Comparison of ENCODE assay signal across 10 cellular contexts in the genomic region with DNA sequence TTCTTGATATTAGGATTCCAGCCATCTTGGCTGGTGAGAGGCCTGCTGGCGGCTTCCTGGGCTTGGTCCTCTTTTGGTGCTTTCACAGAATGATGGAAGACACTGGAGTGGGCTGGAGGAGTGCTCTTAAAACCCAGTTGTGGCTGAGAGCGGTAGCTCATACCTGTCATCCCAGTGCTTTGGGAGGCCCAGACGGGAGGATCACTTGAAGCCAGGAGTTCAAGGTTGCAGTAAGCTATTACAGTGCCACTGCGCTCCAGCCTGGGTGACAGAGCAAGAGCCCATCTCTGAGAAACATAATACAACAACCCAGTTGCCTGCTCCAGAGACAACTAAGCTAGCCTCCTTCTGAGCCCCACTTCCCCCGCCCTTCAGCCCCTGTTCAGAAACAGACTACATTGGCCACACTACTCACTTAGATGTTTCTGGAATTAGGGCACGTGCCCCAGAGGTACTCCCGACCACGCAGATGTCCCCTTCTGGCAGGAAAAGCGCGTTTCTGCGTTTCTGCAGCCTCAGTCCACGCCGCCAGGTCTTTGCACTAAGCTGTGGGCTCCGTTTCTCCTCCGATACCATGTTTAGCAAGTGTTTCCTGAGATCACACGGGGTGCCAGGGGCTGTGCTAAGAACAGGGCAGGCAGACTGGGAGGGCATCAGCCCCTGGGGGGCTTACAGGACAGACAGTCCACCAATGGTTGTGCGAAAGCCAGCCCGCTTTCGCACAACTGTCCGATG. TPM values are rescaled to one million over a fixed set of nuclear protein-coding genes. Genes with fewer than 3 reads are reported as not detected.
DNase-seq lines count a peak whose midpoint lies in the region; ATAC-seq and TF ChIP-seq lines count a peak whose summit lies in the region.
"Had no signal": no experiment of that assay in that cellular context is flagged by ENCODE, and none has a peak within 500 bp of the region (broad histone marks: within the 10 kb centered on the region; RNA-seq: fewer than 3 reads in every experiment).

No MANE protein-coding gene starts in this region.

- H3K27ac ChIP-seq in SJCRH30, result no peak overlapping the region

- peak; percentile 61 to 68 for DNase-seq in AML-193 (lab: John Stamatoyannopoulos, UW)
- DNase-seq in nephron progenitor cell, result no peak
- no peak for DNase-seq in SJCRH30
- no peak for DNase-seq in retina
- DNase-seq: Caco-2; NK-92 treated with Interleukin-12 subunit alpha and Interleukin-12 subunit beta, amount 100 ng/mL, for 24 hours had no signal

- no peaks in the 10 kb centered on the region for H3K9me3 ChIP-seq in SJCRH30 (replicated peaks)
- H3K9me3 ChIP-seq: Caco-2 had no signal

- H3K27me3 ChIP-seq in SJCRH30, result peaks cover 25% of the 10 kb centered on the region

- H3K36me3 ChIP-seq in SJCRH30, result no peaks in the 10 kb centered on the region

- H3K36me3 Mint-ChIP-seq in activated T-helper 17 cell treated with anti-CD3 and anti-CD28 coated beads, Interleukin-2, amount 50 U/mL, for 72 hours (ENCODE audit: low read depth), result peaks cover 72% of the 10 kb centered on the region
- H3K36me3 Mint-ChIP-seq in nephron progenitor cell (ENCODE audit: low read depth), result no peaks in the 10 kb centered on the region

- no peak for TF ChIP-seq CTCF in nephron progenitor cell (IDR thresholded peaks at IDR 0.05)

- H3K4me3 ChIP-seq in SJCRH30, result no peak overlapping the region

- no peaks in the 10 kb centered on the region for H3K9me3 Mint-ChIP-seq in activated T-helper 17 cell treated with anti-CD3 and anti-CD28 coated beads, Interleukin-2, amount 50 U/mL, for 72 hours
- H3K9me3 Mint-ChIP-seq in nephron progenitor cell, result no peaks in the 10 kb centered on the region

- H3K4me1 ChIP-seq in SJCRH30, result no peaks in the 10 kb centered on the region

- peak; percentile 42 for ATAC-seq in activated T-helper 17 cell treated with anti-CD3 and anti-CD28 coated beads, Interleukin-2, amount 50 U/mL, for 72 hours (replicated peaks)
- ATAC-seq in GM21526 (IDR thresholded peaks at IDR 0.05; ENCODE audit: low FRiP score, unreplicated experiment) (no peak), GM19328 (IDR thresholded peaks at IDR 0.05; ENCODE audit: unreplicated experiment) (no peak)

- in situ Hi-C loops in GM18951 (cut with MboI; ENCODE audit: low sequenced_read_pairs, unreplicated experiment), result no loop called here

- H3K27ac Mint-ChIP-seq in activated T-helper 17 cell treated with anti-CD3 and anti-CD28 coated beads, Interleukin-2, amount 50 U/mL, for 72 hours, result peak overlapping the region; percentile 97
- peak overlapping the region; percentile 64 for H3K27ac Mint-ChIP-seq in nephron progenitor cell

- H3K4me3 Mint-ChIP-seq in activated T-helper 17 cell treated with anti-CD3 and anti-CD28 coated beads, Interleukin-2, amount 50 U/mL, for 72 hours, result peak overlapping the region; percentile 99
- H3K4me3 Mint-ChIP-seq in nephron progenitor cell, result peak overlapping the region; percentile 73

- peaks cover 31% of the 10 kb centered on the region for H3K4me1 Mint-ChIP-seq in activated T-helper 17 cell treated with anti-CD3 and anti-CD28 coated beads, Interleukin-2, amount 50 U/mL, for 72 hours
- H3K4me1 Mint-ChIP-seq in nephron progenitor cell, result peaks cover 20% of the 10 kb centered on the region

- TF ChIP-seq POLR2A in GM18951 (IDR thresholded peaks at IDR 0.05; ENCODE audit: extremely low read depth, insufficient read depth, insufficient read length), result peak; percentile 16

- no peaks in the 10 kb centered on the region for H3K27me3 Mint-ChIP-seq in activated T-helper 17 cell treated with anti-CD3 and anti-CD28 coated beads, Interleukin-2, amount 50 U/mL, for 72 hours
- H3K27me3 Mint-ChIP-seq in nephron progenitor cell (ENCODE audit: low read depth, poor library complexity), result peaks cover 72% of the 10 kb centered on the region

RNA-seq across cellular contexts. Expression of gene PIK3CD, which starts 2.4 kb away (rescaled TPM):
- total RNA-seq in activated T-helper 17 cell treated with anti-CD3 and anti-CD28 coated beads, Interleukin-2, amount 50 U/mL, for 72 hours, result 100 to 1,000 TPM; 114 to 120 TPM
- total RNA-seq in SJCRH30 (2014; rRNA removed; shearing (Covaris generic)), result 2.0 and 2.5 TPM in 2 replicates

Comparison
In these comparisons a context has a peak if more than half of its experiments do, and no peak if none do; other contexts are left out.
1. DNase-seq: peak in AML-193 (2 of 2); none in nephron progenitor cell (single experiment), SJCRH30 (0 of 2) and retina (single experiment).
2. RNA of gene PIK3CD, which starts 2.4 kb away (total RNA-seq): 114 to 120 TPM in activated T-helper 17 cell treated with anti-CD3 and anti-CD28 coated beads, Interleukin-2, amount 50 U/mL, for 72 hours; 2.0 to 2.5 TPM in SJCRH30; every median in the first group is over 10 times any median in the second.